ENCODE assay signal across 24 cellular contexts in genomic region chr10:48625013-48625412, GRCh38. TPM values are rescaled to one million over a fixed set of nuclear protein-coding genes. Genes with fewer than 3 reads are reported as not detected.
DNase-seq lines count a peak whose midpoint lies in the region; ATAC-seq, FAIRE-seq and TF ChIP-seq lines count a peak whose summit lies in the region.
"Had no signal": no experiment of that assay in that cellular context is flagged by ENCODE, and none has a peak within 500 bp of the region (broad histone marks: within the 10 kb centered on the region; RNA-seq: fewer than 3 reads in every experiment).

No MANE protein-coding gene starts in this region.

- 45 to 68% methylated on average over 2 of the region's 2 CpGs for WGBS in transverse colon (ENCODE audit: low coverage in 1 of 2), 2 donors

- H3K27ac ChIP-seq in ACC112 (ENCODE audit: low read depth, low read length) = peak overlapping the region; percentile 28; the same call in 1 of the 2 replicates
- no peak overlapping the region for H3K27ac ChIP-seq in foreskin keratinocyte
- H3K27ac ChIP-seq in coronary artery = no peak overlapping the region
- no peak overlapping the region for H3K27ac ChIP-seq in transverse colon
- H3K27ac ChIP-seq: gastroesophageal sphincter, KMS-11 had no signal

- FAIRE-seq in H54 (lab: Jason Lieb, UNC) = no peak
- FAIRE-seq: endometrium, TTC549 had no signal

- ATAC-seq in foreskin keratinocyte = peak; percentile 68
- ATAC-seq: gastroesophageal sphincter had no signal

- H3K36me3 ChIP-seq in ACC112 (ENCODE audit: insufficient read depth, low read length) (0 out of 2 replicates have a peak, but pooled peaks cover 8% of the 10 kb centered on the region), transverse colon (no peaks in the 10 kb centered on the region)
- H3K36me3 ChIP-seq: gastroesophageal sphincter had no signal

- intact Hi-C loops in transverse colon (cut with DNase I; ENCODE audit: low total_unique reads) = no loop called here

- TF ChIP-seq POLR2A in H54 (IDR thresholded peaks at IDR 0.05; ENCODE audit: low read depth, low read length) (no peak), transverse colon (IDR thresholded peaks at IDR 0.05) (no peak)

- no peak for TF ChIP-seq EP300 in transverse colon (IDR thresholded peaks at IDR 0.05; ENCODE audit: low read depth)

- H3K27me3 ChIP-seq in ACC112 (ENCODE audit: insufficient read depth, low read length) (no peaks in the 10 kb centered on the region), foreskin keratinocyte (peaks cover 2% of the 10 kb centered on the region), transverse colon (no peaks in the 10 kb centered on the region)
- H3K27me3 ChIP-seq: gastroesophageal sphincter had no signal

- H3K9me3 ChIP-seq in transverse colon = no peaks in the 10 kb centered on the region

- peaks cover 22% of the 10 kb centered on the region for H3K4me1 ChIP-seq in ACC112 (ENCODE audit: control insufficient read depth, insufficient read depth, low read length, unreplicated experiment)
- H3K4me1 ChIP-seq in foreskin keratinocyte = no peaks in the 10 kb centered on the region
- H3K4me1 ChIP-seq in transverse colon = no peaks in the 10 kb centered on the region
- H3K4me1 ChIP-seq: gastroesophageal sphincter had no signal

- DNase-seq in H54 (ENCODE audit: insufficient read length, low spot score) (peak; percentile 30), astrocyte of the spinal cord (ENCODE audit: low read depth, low spot score) (peak; percentile 50), foreskin keratinocyte (peak in 1 of 2 donors; percentile 23), coronary artery (ENCODE audit: low spot score) (no peak), HuH-7.5 (ENCODE audit: low spot score) (no peak), transverse colon (no peak)
- no peak for DNase-seq in activated naive CD4-positive, alpha-beta T cell treated with Interleukin-2 at 50 U/mL for 16 hours
- DNase-seq: ACHN; activated CD8-positive, alpha-beta memory T cell treated with anti-CD3 and anti-CD28 coated beads, Interleukin-2, amount 50 U/mL, for 48 hours; activated gamma-delta T cell; CD8-positive, alpha-beta memory T cell; cerebellar nuclear complex; DND-41; left cardiac atrium; NCI-H2171 treated with DMSO at 0.1 percent for 48 hours; NCI-H69; Right ventricle myocardium superior; stimulated activated CD4-positive, alpha-beta T cell treated with anti-CD3 and anti-CD28 coated beads, Interleukin-12 subunit alpha, Interleukin-12 subunit beta, amount 100 ng/mL, for 4 hours had no signal

- in situ Hi-C loops in astrocyte of the spinal cord (cut with HindIII; ENCODE audit: low sequenced_read_pairs) (no loop called here), transverse colon (cut with MboI; ENCODE audit: low pct_ligation_motif_present in 1 of 4, low pct_unique_long_range_greater_than_20kb in 1 of 4, low sequenced_read_pairs in 3 of 4) (loop anchor here in 1 of 4 donors (25.0 kb wide), 1 partner anchor 263 kb away; no protein-coding TSS in a partner anchor)

- TF ChIP-seq CTCF in astrocyte of the spinal cord (IDR thresholded peaks at IDR 0.05; ENCODE audit: low read depth, low read length) (no peak), foreskin keratinocyte (conservative IDR thresholded peaks at IDR 0.05) (no peak), coronary artery (IDR thresholded peaks at IDR 0.05) (no peak), transverse colon (IDR thresholded peaks at IDR 0.05) (no peak)

- H3K79me2 ChIP-seq in ACC112 (ENCODE audit: control insufficient read depth, insufficient read depth, low read length, unreplicated experiment) = no peaks in the 10 kb centered on the region

- no peak overlapping the region for H3K4me3 ChIP-seq in ACC112 (ENCODE audit: low read depth, low read length)
- no peak overlapping the region for H3K4me3 ChIP-seq in astrocyte of the spinal cord (ENCODE audit: low read depth, low read length)
- H3K4me3 ChIP-seq in coronary artery = no peak overlapping the region
- no peak overlapping the region for H3K4me3 ChIP-seq in transverse colon
- H3K4me3 ChIP-seq: gastroesophageal sphincter had no signal

- no peak overlapping the region for H2AFZ ChIP-seq in ACC112 (ENCODE audit: low read length, unreplicated experiment)

RNA-seq across cellular contexts. Expression of gene ARHGAP22, which starts 20.1 kb away (rescaled TPM):
- total RNA-seq in foreskin keratinocyte = 5.2 and 7.1 TPM in 2 replicates
- 6.1 and 7.1 TPM in 2 replicates for polyA plus RNA-seq in foreskin keratinocyte
- 1 to 10 TPM in 3 of 4 donors, not detected in 1; 1.4 to 3.4 (median 1.7) TPM for total RNA-seq in transverse colon
- total RNA-seq: activated CD4-positive, alpha-beta T cell treated with anti-CD3 and anti-CD28 coated beads, Interleukin-2, amount 10 ng/mL, durations not matched to agents 24 days and 14 days; CD8-positive, alpha-beta memory T cell had no signal
- polyA plus RNA-seq: CD8-positive, alpha-beta memory T cell had no signal

RNA-seq across cellular contexts. Expression of gene WDFY4, which starts 59.7 kb away (rescaled TPM):
- total RNA-seq in foreskin keratinocyte (0.04 TPM in 1 of 2 replicates, not detected in the other), transverse colon (10 to 100 TPM in 1 of 4 donors, 1 to 10 TPM in 2, under 1 TPM in 1; 0.60 to 20.6 (median 5.1) TPM)
- not detected in 2 replicates for polyA plus RNA-seq in foreskin keratinocyte
- polyA plus RNA-seq: CD8-positive, alpha-beta memory T cell had no signal

Comparison
In these comparisons a context has a peak if more than half of its experiments do, and no peak if none do; other contexts are left out.
1. DNase-seq: peak in H54 (single experiment) and astrocyte of the spinal cord (single experiment); none in coronary artery (single experiment), HuH-7.5 (single experiment), activated naive CD4-positive, alpha-beta T cell treated with Interleukin-2 at 50 U/mL for 16 hours (single experiment) and transverse colon (single experiment).